20 cellular contexts compared by ENCODE assay signal in the genomic region with DNA sequence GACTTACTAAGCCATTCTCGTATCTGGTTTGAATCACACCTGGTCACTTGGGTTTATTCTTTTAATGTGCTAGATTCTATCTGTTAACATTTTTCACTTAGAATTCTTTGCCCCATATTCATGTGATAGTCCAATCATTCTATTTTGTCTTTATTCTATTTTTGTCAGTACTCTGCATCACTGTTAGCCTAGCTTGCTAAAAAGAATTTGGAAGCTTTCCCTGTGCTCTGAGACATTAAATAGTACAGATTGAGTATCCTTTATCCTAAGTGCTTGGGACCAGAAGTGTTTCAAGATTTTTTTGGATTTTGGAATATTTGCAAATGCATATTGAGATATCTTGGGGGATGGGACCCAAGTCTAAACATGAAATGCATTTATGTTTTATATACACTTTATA. TPM values are rescaled to one million over a fixed set of nuclear protein-coding genes. Genes with fewer than 3 reads are reported as not detected.
DNase-seq lines count a peak whose midpoint lies in the region; ATAC-seq and TF ChIP-seq lines count a peak whose summit lies in the region.
"Had no signal": no experiment of that assay in that cellular context is flagged by ENCODE, and none has a peak within 500 bp of the region (broad histone marks: within the 10 kb centered on the region; RNA-seq: fewer than 3 reads in every experiment).

No MANE protein-coding gene starts in this region.

- intact Hi-C loops in OCI-LY7 (cut with micrococcal nuclease; ENCODE audit: unreplicated experiment), result no loop called here

- BruUV-seq in OCI-LY7 (replicated peaks; lab: Mats Ljungman, UMichigan), result no TSS peak

- no peak overlapping the region for H2AFZ ChIP-seq in OCI-LY7 (ENCODE audit: low read length)

- H4K20me1 ChIP-seq in OCI-LY7 (ENCODE audit: insufficient read depth, low read length), result no peaks in the 10 kb centered on the region

- TF ChIP-seq CTCF in OCI-LY7 (conservative IDR thresholded peaks at IDR 0.05; ENCODE audit: low read length), result no peak

- POLR2A ChIA-PET in OCI-LY7 (lab: Charles Lee), result no interaction called here

- no peaks in the 10 kb centered on the region for H3K9me2 ChIP-seq in OCI-LY7 (ENCODE audit: insufficient read depth, low read length)

- no peaks in the 10 kb centered on the region for H3K4me1 ChIP-seq in OCI-LY7 (ENCODE audit: insufficient read depth, low read length, poor library complexity, severe bottlenecking)
- H3K4me1 ChIP-seq: A549 had no signal

- ATAC-seq in HG02852 (IDR thresholded peaks at IDR 0.05; ENCODE audit: unreplicated experiment), result no peak
- ATAC-seq in GM21737 (IDR thresholded peaks at IDR 0.05; ENCODE audit: unreplicated experiment), result no peak
- ATAC-seq: A549 had no signal

- H3K79me2 ChIP-seq in OCI-LY7 (ENCODE audit: insufficient read depth, low read depth, low read length), result no peaks in the 10 kb centered on the region

- DNase-seq in EH (ENCODE audit: low read depth), result peak; percentile 49
- peak; percentile 6 for DNase-seq in NCI-H446 treated with DMSO at 0.1 percent for 48 hours (lab: John Stamatoyannopoulos, UW)
- peak; percentile 63 for DNase-seq in fibroblast of peridontal ligament (ENCODE audit: extremely low read depth)
- DNase-seq in middle frontal gyrus (ENCODE audit: extremely low spot score, low spot score), result peak; percentile 56
- no peak for DNase-seq in OCI-LY7 (ENCODE audit: low spot score)
- no peak for DNase-seq in NCI-H345 (lab: John Stamatoyannopoulos, UW)
- DNase-seq: CD4-positive, alpha-beta memory T cell; EL; NCI-H1048; NCI-H1436 treated with DMSO at 0.1 percent for 48 hours; NCI-H2029; NCI-H2171; NCI-H748 treated with DMSO at 0.1 percent for 48 hours; NK-92 treated with Interleukin-12 subunit alpha and Interleukin-12 subunit beta, amount 100 ng/mL, for 24 hours; SHP77 had no signal

- 0 out of 2 replicates have a peak, but pooled peaks cover 5% of the 10 kb centered on the region for H3K36me3 ChIP-seq in OCI-LY7 (ENCODE audit: insufficient read depth, low read length)

- 0 out of 2 replicates have a peak, but pooled peaks cover 7% of the 10 kb centered on the region for H3K9me3 ChIP-seq in OCI-LY7 (ENCODE audit: low read length)
- H3K9me3 ChIP-seq: A549 had no signal

- H3K4me2 ChIP-seq in OCI-LY7 (ENCODE audit: low read length), result no peak overlapping the region
- H3K4me2 ChIP-seq: A549, BLaER1, KMS-11 had no signal

- CTCF ChIA-PET in OCI-LY7 (lab: Charles Lee; ENCODE audit: unreplicated experiment), result no interaction called here

- H3K4me3 ChIP-seq in OCI-LY7 (ENCODE audit: low read depth, low read length, poor library complexity, severe bottlenecking), result no peak overlapping the region
- H3K4me3 ChIP-seq: A549, BLaER1 had no signal

- no peak overlapping the region for H3K27ac ChIP-seq in OCI-LY7 (ENCODE audit: low read depth, low read length, poor library complexity, severe bottlenecking)
- H3K27ac ChIP-seq: A549, BLaER1, KMS-11 had no signal

RNA-seq across cellular contexts. Expression of a gene that starts 51.0 kb away (rescaled TPM):
- total RNA-seq in OCI-LY7 (2014; rRNA removed; shearing (Covaris generic)), result 5.7 and 6.4 TPM in 2 replicates
- total RNA-seq in OCI-LY7 (2022), result 31.0 TPM in 2 replicates

Comparison
In these comparisons a context has a peak if more than half of its experiments do, and no peak if none do; other contexts are left out.
1. DNase-seq: peak in EH (single experiment), NCI-H446 treated with DMSO at 0.1 percent for 48 hours (single experiment), fibroblast of peridontal ligament (single experiment) and middle frontal gyrus (single experiment); none in OCI-LY7 (single experiment) and NCI-H345 (single experiment).